Comparison of ENCODE assay signal across 6 cellular contexts in the genomic region with DNA sequence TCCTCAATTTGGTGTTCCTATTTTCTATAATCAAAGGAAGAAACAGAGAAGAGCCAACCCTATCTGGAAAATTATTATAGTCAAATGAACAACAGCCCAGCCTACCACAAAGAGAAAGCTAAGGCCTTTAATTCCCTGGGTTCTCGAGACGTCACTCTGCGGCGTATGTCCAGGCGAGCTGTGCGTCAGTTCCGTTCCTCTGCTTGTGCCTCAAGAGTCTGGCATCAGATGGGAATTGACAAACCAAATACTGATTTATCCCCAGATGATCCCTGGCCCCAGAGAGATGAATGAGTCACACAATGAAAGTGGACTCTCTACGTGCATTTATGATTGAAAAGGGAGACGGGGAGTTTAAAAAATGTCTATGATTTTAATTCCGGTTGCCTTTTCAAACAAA.
"Had no signal": no experiment of that assay in that cellular context is flagged by ENCODE, and none has a peak within 500 bp of the region (broad histone marks: within the 10 kb centered on the region; RNA-seq: fewer than 3 reads in every experiment).

No MANE protein-coding gene starts in this region.

- H3K36me3 Mint-ChIP-seq: IgD-negative memory B cell had no signal

- H3K4me3 ChIP-seq: GM23248, HAP-1 had no signal

- H3K9ac ChIP-seq: GM23248 had no signal

- H3K4me1 ChIP-seq: HAP-1 had no signal

- DNase-seq: GM23248, GOT3, H7, HFFc6 had no signal

- H2AFZ ChIP-seq: GM23248 had no signal

- H3K27ac ChIP-seq: GM23248 had no signal

- H3K27ac Mint-ChIP-seq: HFFc6, IgD-negative memory B cell had no signal

- H3K9me3 ChIP-seq: HAP-1 had no signal

- H3K36me3 ChIP-seq: HAP-1 had no signal

- H3K4me3 Mint-ChIP-seq: HFFc6, IgD-negative memory B cell had no signal
